16 cellular contexts compared by ENCODE assay signal in the genomic region with DNA sequence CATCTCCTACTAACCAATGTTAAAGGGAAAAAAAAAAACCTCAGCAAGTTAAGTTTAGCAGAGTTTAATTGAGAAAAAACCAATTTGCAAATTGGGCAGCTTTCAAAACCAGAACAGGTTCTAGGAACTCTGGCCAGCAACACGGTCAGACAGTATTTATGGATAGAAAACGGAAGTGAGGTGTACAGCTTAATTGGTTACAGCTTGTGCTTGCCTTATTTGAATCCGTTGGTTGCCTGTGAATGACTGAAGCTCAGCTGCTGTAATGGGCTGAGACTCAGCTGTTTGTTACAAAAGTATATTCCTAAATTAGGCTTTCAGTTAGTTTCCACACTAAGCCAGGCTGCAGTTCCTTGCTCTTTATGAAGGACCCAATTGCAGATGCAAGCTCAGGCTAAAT.
"Had no signal": no experiment of that assay in that cellular context is flagged by ENCODE, and none has a peak within 500 bp of the region (broad histone marks: within the 10 kb centered on the region; RNA-seq: fewer than 3 reads in every experiment).

No MANE protein-coding gene starts in this region.

- H3K4me1 ChIP-seq: gastroesophageal sphincter, pancreas, sigmoid colon, spleen had no signal

- H3K4me3 Mint-ChIP-seq: activated CD4-positive, alpha-beta memory T cell treated with anti-CD3 and anti-CD28 coated beads, Interleukin-2, amount 10 ng/mL, durations not matched to agents 7 days and 5 days; activated CD8-positive, alpha-beta memory T cell treated with anti-CD3 and anti-CD28 coated beads, Interleukin-2, amount 10 ng/mL, durations not matched to agents 7 days and 5 days; activated naive CD8-positive, alpha-beta T cell; naive thymus-derived CD4-positive, alpha-beta T cell; stimulated activated memory B cell treated with anti-CD40 and anti-IgM and Interleukin-4, amounts not matched to agents 10 μg/mL and 1 μg/mL and 100 μg/mL, for 72 hours; T-helper 2 cell treated with Interferon-gamma antibody and Interleukin-4, amounts not matched to agents 5 μg/mL and 100 μg/mL, for 36 hours had no signal

- H3K27me3 ChIP-seq: gastroesophageal sphincter, pancreas, sigmoid colon, spleen had no signal

- H3K36me3 ChIP-seq: gastroesophageal sphincter, pancreas, sigmoid colon, spleen had no signal

- H3K4me1 Mint-ChIP-seq: activated CD4-positive, alpha-beta memory T cell treated with anti-CD3 and anti-CD28 coated beads, Interleukin-2, amount 10 ng/mL, durations not matched to agents 7 days and 5 days; activated CD8-positive, alpha-beta memory T cell treated with anti-CD3 and anti-CD28 coated beads, Interleukin-2, amount 10 ng/mL, durations not matched to agents 7 days and 5 days; stimulated activated memory B cell treated with anti-CD40 and anti-IgM and Interleukin-4, amounts not matched to agents 10 μg/mL and 1 μg/mL and 100 μg/mL, for 72 hours had no signal

- H3K9me3 ChIP-seq: gastroesophageal sphincter, pancreas, sigmoid colon, spleen had no signal

- ATAC-seq: activated CD8-positive, alpha-beta memory T cell treated with anti-CD3 and anti-CD28 coated beads, Interleukin-2, amount 10 ng/mL, durations not matched to agents 7 days and 5 days; esophagus mucosa; gastroesophageal sphincter; naive thymus-derived CD4-positive, alpha-beta T cell; pancreas; stimulated activated memory B cell treated with anti-CD40 and anti-IgM and Interleukin-4, amounts not matched to agents 10 μg/mL and 1 μg/mL and 100 μg/mL, for 72 hours had no signal

- H3K4me3 ChIP-seq: gastroesophageal sphincter, pancreas, sigmoid colon, spleen had no signal

- DNase-seq: activated CD4-positive, alpha-beta memory T cell treated with anti-CD3 and anti-CD28 coated beads, Interleukin-2, amount 10 ng/mL, durations not matched to agents 7 days and 5 days; activated CD4-positive, alpha-beta T cell treated with anti-CD3 and anti-CD28 coated beads for 48 hours; activated CD4-positive, CD25-positive, alpha-beta regulatory T cell; activated CD8-positive, alpha-beta memory T cell treated with anti-CD3 and anti-CD28 coated beads, Interleukin-2, amount 10 ng/mL, durations not matched to agents 7 days and 5 days; effector CD8-positive, alpha-beta T cell; mesendoderm; naive thymus-derived CD4-positive, alpha-beta T cell; pancreas; sigmoid colon; spleen; stimulated activated CD4-positive, alpha-beta T cell treated with anti-CD3 and anti-CD28 coated beads, Interleukin-4, amount 100 ng/mL, for 4 hours had no signal

- H3K27ac Mint-ChIP-seq: activated CD4-positive, alpha-beta memory T cell treated with anti-CD3 and anti-CD28 coated beads, Interleukin-2, amount 10 ng/mL, durations not matched to agents 7 days and 5 days; activated CD8-positive, alpha-beta memory T cell treated with anti-CD3 and anti-CD28 coated beads, Interleukin-2, amount 10 ng/mL, durations not matched to agents 7 days and 5 days; activated naive CD8-positive, alpha-beta T cell; naive thymus-derived CD4-positive, alpha-beta T cell; stimulated activated memory B cell treated with anti-CD40 and anti-IgM and Interleukin-4, amounts not matched to agents 10 μg/mL and 1 μg/mL and 100 μg/mL, for 72 hours; T-helper 2 cell treated with Interferon-gamma antibody and Interleukin-4, amounts not matched to agents 5 μg/mL and 100 μg/mL, for 36 hours had no signal

- H3K27ac ChIP-seq: gastroesophageal sphincter, pancreas, sigmoid colon, spleen had no signal

- H3K9me3 Mint-ChIP-seq: activated CD4-positive, alpha-beta memory T cell treated with anti-CD3 and anti-CD28 coated beads, Interleukin-2, amount 10 ng/mL, durations not matched to agents 7 days and 5 days; naive thymus-derived CD4-positive, alpha-beta T cell; stimulated activated memory B cell treated with anti-CD40 and anti-IgM and Interleukin-4, amounts not matched to agents 10 μg/mL and 1 μg/mL and 100 μg/mL, for 72 hours; T-helper 2 cell treated with Interferon-gamma antibody and Interleukin-4, amounts not matched to agents 5 μg/mL and 100 μg/mL, for 36 hours had no signal

- H3K36me3 Mint-ChIP-seq: activated CD8-positive, alpha-beta memory T cell treated with anti-CD3 and anti-CD28 coated beads, Interleukin-2, amount 10 ng/mL, durations not matched to agents 7 days and 5 days; activated naive CD8-positive, alpha-beta T cell; naive thymus-derived CD4-positive, alpha-beta T cell; stimulated activated memory B cell treated with anti-CD40 and anti-IgM and Interleukin-4, amounts not matched to agents 10 μg/mL and 1 μg/mL and 100 μg/mL, for 72 hours had no signal
